In genomic region chr14:74217672-74218448, GRCh38 we compare ENCODE assay signal across 8 cellular contexts. TPM values are rescaled to one million over a fixed set of nuclear protein-coding genes. Genes with fewer than 3 reads are reported as not detected.
A peak's percentile ranks its signal among the peaks of the same experiment; 100 is the strongest.
DNase-seq lines count a peak whose midpoint lies in the region; FAIRE-seq and TF ChIP-seq lines count a peak whose summit lies in the region.

No MANE protein-coding gene starts in this region.

- no peaks in the 10 kb centered on the region for H3K36me3 ChIP-seq in keratinocyte (ENCODE audit: control insufficient read depth in 2 of 2, extremely low read depth in 1 of 2, insufficient read depth in 2 of 2, low read length in 2 of 2)

- TF ChIP-seq CTCF in AG04449 (IDR thresholded peaks at IDR 0.05; ENCODE audit: insufficient read depth, low read length, missing control alignments): peak; percentile 97
- peak; percentile 96 for TF ChIP-seq CTCF in VCaP (conservative IDR thresholded peaks at IDR 0.05)
- peak; percentile 69 for TF ChIP-seq CTCF in MCF 10A (IDR thresholded peaks at IDR 0.05; ENCODE audit: unreplicated experiment)
- TF ChIP-seq CTCF in keratinocyte (optimal IDR thresholded peaks at IDR 0.05 in 1 of 3, IDR thresholded peaks at IDR 0.05 in 1 of 3, conservative IDR thresholded peaks at IDR 0.05 in 1 of 3; ENCODE audit: extremely low read depth in 1 of 3, insufficient read depth in 2 of 3, low read length in 3 of 3): peak; percentile 79 to 99 (median 88)

- DNase-seq in AG04449 (ENCODE audit: low read depth, low spot score) (no peak), GM19238 (ENCODE audit: insufficient read length, low spot score) (peak; percentile 89), NCI-H2107 (lab: John Stamatoyannopoulos, UW) (peak; percentile 57), MCF 10A (ENCODE audit: unreplicated experiment) (peak; percentile 45), keratinocyte (ENCODE audit: low read depth, low spot score) (peak; percentile 21), amniotic stem cell (lab: John Stamatoyannopoulos, UW) (no peak)
- peak; percentile 69 to 79 for DNase-seq in stimulated activated CD4-positive, alpha-beta T cell treated with anti-CD3 and anti-CD28 coated beads, Interleukin-1b, Interleukin-23, amount 100 ng/mL, for 4 hours (ENCODE audit: low read depth in 2 of 2)

- no peaks in the 10 kb centered on the region for H3K9me3 Mint-ChIP-seq in MCF 10A (ENCODE audit: unreplicated experiment)

- H3K4me1 ChIP-seq in keratinocyte (ENCODE audit: control insufficient read depth, extremely low read depth, insufficient read depth, low read length): peaks cover 5% of the 10 kb centered on the region

- H3K36me3 Mint-ChIP-seq in MCF 10A (ENCODE audit: insufficient read depth, unreplicated experiment): no peaks in the 10 kb centered on the region

- dilution Hi-C loops in keratinocyte (cut with MboI; ENCODE audit: extremely low pct_ligation_motif_present, low sequenced_read_pairs): no loop called here

- no peak overlapping the region for H3K9ac ChIP-seq in keratinocyte (ENCODE audit: control insufficient read depth, extremely low read depth, insufficient read depth, low read length)

- no peak overlapping the region for H3K4me3 Mint-ChIP-seq in MCF 10A (ENCODE audit: unreplicated experiment)

- peak overlapping the region; percentile 75 for H2AFZ ChIP-seq in keratinocyte (ENCODE audit: control insufficient read depth, low read length)

- no peak for FAIRE-seq in keratinocyte (lab: Jason Lieb, UNC)

- intact Hi-C loops in MCF 10A (cut with micrococcal nuclease): no loop called here

- no peak overlapping the region for H3K27ac ChIP-seq in VCaP
- no peak overlapping the region for H3K27ac ChIP-seq in keratinocyte (ENCODE audit: control insufficient read depth, insufficient read depth, low read length)

- H3K4me1 Mint-ChIP-seq in MCF 10A (ENCODE audit: insufficient read depth, unreplicated experiment): no peaks in the 10 kb centered on the region

- BruUV-seq in MCF 10A (replicated peaks; lab: Mats Ljungman, UMichigan): no TSS peak

- no peaks in the 10 kb centered on the region for H3K9me1 ChIP-seq in keratinocyte (ENCODE audit: control insufficient read depth, extremely low read depth, insufficient read depth, low read length)

- H3K9me3 ChIP-seq in keratinocyte (ENCODE audit: control insufficient read depth, low read depth, low read length): no peaks in the 10 kb centered on the region

- H4K20me1 ChIP-seq in keratinocyte (ENCODE audit: control insufficient read depth, extremely low read depth, insufficient read depth, low read length): no peaks in the 10 kb centered on the region

- H3K79me2 ChIP-seq in keratinocyte (ENCODE audit: control insufficient read depth, insufficient read depth, low read length): no peaks in the 10 kb centered on the region

- CTCF ChIA-PET in AG04449 (lab: Yijun Ruan, JAX): interaction anchor here (0.8 to 4.4 kb wide), 24 partner anchors 8 to 268 kb away, joined by 3 to 32 read pairs (median 6); partner anchors contain the start of gene VSX2
- CTCF ChIA-PET in MCF 10A (lab: Yijun Ruan, JAX): interaction anchor here (0.7 to 1.8 kb wide), 3 partner anchors 14 to 712 kb away, joined by 3 to 20 read pairs (median 4); no protein-coding TSS in a partner anchor

- H3K27me3 ChIP-seq in keratinocyte (ENCODE audit: control insufficient read depth, extremely low read depth, insufficient read depth, low read length): peaks cover 18% of the 10 kb centered on the region

- POLR2A ChIA-PET in AG04449 (lab: Yijun Ruan, JAX): no interaction called here
- POLR2A ChIA-PET in MCF 10A (lab: Yijun Ruan, JAX): interaction anchor here (0.6 kb wide), 1 partner anchor 29 kb away, joined by 3 read pairs; no protein-coding TSS in a partner anchor

- no peaks in the 10 kb centered on the region for H3K27me3 Mint-ChIP-seq in MCF 10A (ENCODE audit: insufficient read depth, unreplicated experiment)

- peak overlapping the region; percentile 81 for H3K4me2 ChIP-seq in keratinocyte (ENCODE audit: control insufficient read depth, extremely low read depth, insufficient read depth, low read depth, low read length)

- no peak overlapping the region for H3K27ac Mint-ChIP-seq in MCF 10A (ENCODE audit: low read depth, unreplicated experiment)

- H3K4me3 ChIP-seq in AG04449 (ENCODE audit: low read depth, low read length) (no peak overlapping the region; the same call in 1 of the 2 replicates), keratinocyte (ENCODE audit: control insufficient read depth in 2 of 3, extremely low read depth in 1 of 3, insufficient read depth in 2 of 3, low read depth in 1 of 3, low read length in 3 of 3) (peak overlapping the region in 2 of 3 experiments; percentile 35 to 51)

RNA-seq across cellular contexts. Expression of gene VSX2, which starts 21.4 kb away (rescaled TPM):
- not detected in 2 replicates for total RNA-seq in MCF 10A (2022)
- polyA plus RNA-seq in keratinocyte: not detected in 3 replicates
- not detected for polyA plus RNA-seq in keratinocyte (2011; ENCODE audit: low read depth)
- polyA plus RNA-seq in keratinocyte (2011; cell fraction: cytosol; rRNA removed): not detected in 2 replicates
- polyA plus RNA-seq in keratinocyte (2011; cell fraction: nucleus; rRNA removed): not detected in 2 replicates
- polyA plus RNA-seq in keratinocyte (2012; ENCODE audit: low replicate concordance): not detected in 2 replicates
- not detected in 3 replicates for polyA minus RNA-seq in keratinocyte
- not detected for polyA minus RNA-seq in keratinocyte (2011; cell fraction: cytosol; rRNA and poly(A)+ RNA removed)
- polyA minus RNA-seq in keratinocyte (2011; cell fraction: nucleus; rRNA and poly(A)+ RNA removed): not detected in 2 replicates

Comparison
In these comparisons a context has a peak if more than half of its experiments do, and no peak if none do; other contexts are left out.
1. DNase-seq: peak in GM19238 (single experiment), NCI-H2107 (single experiment), MCF 10A (single experiment), keratinocyte (single experiment) and stimulated activated CD4-positive, alpha-beta T cell treated with anti-CD3 and anti-CD28 coated beads, Interleukin-1b, Interleukin-23, amount 100 ng/mL, for 4 hours (2 of 2); none in AG04449 (single experiment) and amniotic stem cell (single experiment).
2. Peak in every context shown above with its lines, with median percentiles within 50 percentile points of each other: CTCF ChIP-seq.